Comparison of ENCODE assay signal across 12 cellular contexts in the genomic region with DNA sequence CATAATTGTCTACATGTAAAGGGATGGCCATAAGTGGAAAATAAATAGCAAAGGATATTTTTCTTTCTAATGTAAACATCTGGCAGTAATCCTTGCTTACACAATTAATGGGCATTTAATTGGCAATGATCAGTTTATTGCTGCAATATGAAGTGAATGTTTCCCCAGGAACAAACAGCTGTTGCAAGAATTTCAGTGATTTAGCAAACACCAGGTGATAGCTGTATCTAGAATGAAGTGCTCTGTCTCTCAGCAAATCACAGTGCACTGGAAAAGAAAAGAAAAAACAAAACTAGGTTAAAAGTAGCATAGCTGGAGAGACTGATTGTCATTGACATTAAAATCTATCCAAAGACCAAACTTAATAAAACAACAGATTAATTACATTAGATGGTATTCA.
"Had no signal": no experiment of that assay in that cellular context is flagged by ENCODE, and none has a peak within 500 bp of the region (broad histone marks: within the 10 kb centered on the region; RNA-seq: fewer than 3 reads in every experiment).

No MANE protein-coding gene starts in this region.

- H3K27ac ChIP-seq: adrenal gland, pancreas had no signal

- H3K4me1 ChIP-seq: adrenal gland, pancreas had no signal

- H3K4me3 Mint-ChIP-seq: activated CD4-positive, alpha-beta T cell treated with anti-CD3 and anti-CD28 coated beads, Interleukin-2, amount 10 ng/mL, durations not matched to agents 24 days and 14 days; activated CD8-positive, alpha-beta T cell treated with anti-CD3 and anti-CD28 coated beads, Interleukin-2, amount 10 ng/mL, durations not matched to agents 7 days and 5 days; activated naive CD4-positive, alpha-beta T cell treated with anti-CD3 and anti-CD28 coated beads, Interleukin-2, amount 50 U/mL, for 24 hours; neural crest cell had no signal

- DNase-seq: activated CD4-positive, alpha-beta T cell treated with anti-CD3 and anti-CD28 coated beads, Interleukin-2, amount 10 ng/mL, durations not matched to agents 24 days and 14 days; activated CD4-positive, CD25-positive, alpha-beta regulatory T cell; activated CD8-positive, alpha-beta memory T cell treated with anti-CD3 and anti-CD28 coated beads, Interleukin-2, amount 50 U/mL, for 4 hours; activated CD8-positive, alpha-beta T cell treated with anti-CD3 and anti-CD28 coated beads, Interleukin-2, amount 10 ng/mL, durations not matched to agents 7 days and 5 days; activated effector memory CD4-positive, alpha-beta T cell treated with anti-CD3 and anti-CD28 coated beads, Interleukin-2, amount 50 U/mL, for 16 hours; activated T-cell treated with anti-CD3 and anti-CD28 coated beads, Interleukin-2, amount 50 U/mL, for 48 hours; adrenal gland; pancreas; stimulated activated CD4-positive, alpha-beta T cell treated with anti-CD3 and anti-CD28 coated beads, Interleukin-2, amount 100 ng/mL, for 24 hours had no signal

- H3K36me3 ChIP-seq: adrenal gland, pancreas had no signal

- H3K4me3 ChIP-seq: adrenal gland, pancreas had no signal

- H3K36me3 Mint-ChIP-seq: activated naive CD4-positive, alpha-beta T cell treated with anti-CD3 and anti-CD28 coated beads, Interleukin-2, amount 50 U/mL, for 24 hours had no signal

- H3K4me1 Mint-ChIP-seq: activated CD4-positive, alpha-beta T cell treated with anti-CD3 and anti-CD28 coated beads, Interleukin-2, amount 10 ng/mL, durations not matched to agents 24 days and 14 days; activated naive CD4-positive, alpha-beta T cell treated with anti-CD3 and anti-CD28 coated beads, Interleukin-2, amount 50 U/mL, for 24 hours had no signal

- H3K27ac Mint-ChIP-seq: activated CD4-positive, alpha-beta T cell treated with anti-CD3 and anti-CD28 coated beads, Interleukin-2, amount 10 ng/mL, durations not matched to agents 24 days and 14 days; activated CD8-positive, alpha-beta T cell treated with anti-CD3 and anti-CD28 coated beads, Interleukin-2, amount 10 ng/mL, durations not matched to agents 7 days and 5 days; activated naive CD4-positive, alpha-beta T cell treated with anti-CD3 and anti-CD28 coated beads, Interleukin-2, amount 50 U/mL, for 24 hours had no signal

- H3K27me3 ChIP-seq: adrenal gland, pancreas had no signal

- ATAC-seq: activated CD8-positive, alpha-beta T cell treated with anti-CD3 and anti-CD28 coated beads, Interleukin-2, amount 10 ng/mL, durations not matched to agents 7 days and 5 days; left lobe of liver; pancreas had no signal

- H3K9me3 ChIP-seq: pancreas had no signal

- H3K27me3 Mint-ChIP-seq: activated CD4-positive, alpha-beta T cell treated with anti-CD3 and anti-CD28 coated beads, Interleukin-2, amount 10 ng/mL, durations not matched to agents 24 days and 14 days; activated naive CD4-positive, alpha-beta T cell treated with anti-CD3 and anti-CD28 coated beads, Interleukin-2, amount 50 U/mL, for 24 hours had no signal

- H3K9me3 Mint-ChIP-seq: activated CD4-positive, alpha-beta T cell treated with anti-CD3 and anti-CD28 coated beads, Interleukin-2, amount 10 ng/mL, durations not matched to agents 24 days and 14 days had no signal
